In the genomic region with DNA sequence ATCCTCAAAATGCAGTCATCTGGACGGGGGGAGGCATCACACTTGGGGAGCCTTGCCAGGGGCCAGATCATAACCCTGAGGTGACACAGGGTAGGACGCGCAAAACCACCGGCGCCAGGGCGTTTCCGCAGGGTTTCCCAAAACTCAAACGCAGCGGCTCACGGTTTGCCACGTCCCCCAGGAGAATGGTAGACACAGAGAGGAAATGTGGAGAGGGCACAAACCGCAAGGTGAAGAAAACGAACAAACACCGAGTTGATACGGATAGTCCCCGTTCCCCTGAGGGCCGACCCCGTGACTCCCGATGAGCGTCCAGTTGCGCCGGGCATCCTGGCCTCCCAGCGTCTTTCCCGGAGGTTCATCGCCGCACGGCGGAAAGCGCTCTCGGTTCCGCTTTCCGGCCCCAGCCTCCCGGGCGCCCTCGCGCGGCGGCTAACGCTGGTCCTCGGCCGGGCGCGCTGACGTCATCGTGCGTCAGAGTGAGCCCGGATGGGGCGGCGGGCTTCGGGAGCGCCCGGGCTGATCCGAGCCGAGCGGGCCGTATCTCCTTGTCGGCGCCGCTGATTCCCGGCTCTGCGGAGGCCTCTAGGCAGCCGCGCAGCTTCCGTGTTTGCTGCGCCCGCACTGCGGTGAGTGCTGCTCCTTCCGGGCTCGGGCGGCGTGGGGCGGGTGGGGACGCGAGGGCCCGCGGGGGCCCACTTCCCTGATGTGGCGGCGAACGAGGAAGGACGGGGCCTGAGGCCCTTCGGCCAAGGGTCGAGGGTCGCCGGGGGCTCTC, we compare ENCODE assay signal across 8 cellular contexts. TPM values are rescaled to one million over a fixed set of nuclear protein-coding genes. Genes with fewer than 3 reads are reported as not detected.
A peak's percentile ranks its signal among the peaks of the same experiment; 100 is the strongest.
DNase-seq lines count a peak whose midpoint lies in the region; TF ChIP-seq lines count a peak whose summit lies in the region.

BIRC2 (plus strand) TSS at position 467 of the 778 bp plus-strand sequence. CDS start 2,641 bp downstream, outside the sequence.

- no peak within 1 kb of the TSS for H2BK12ac ChIP-seq in neuronal stem cell (ENCODE audit: low read length)

- peaks cover 67% of the 10 kb centered on the region for H3K79me2 ChIP-seq in Loucy (ENCODE audit: insufficient read depth, low read length)

- H3K4me3 ChIP-seq in H7 (ENCODE audit: insufficient read depth, low read depth, low read length): peak within 1 kb of the TSS; percentile 65
- H3K4me3 ChIP-seq in Loucy (ENCODE audit: low read length, poor library complexity, severe bottlenecking): peak within 1 kb of the TSS; percentile 96
- H3K4me3 ChIP-seq in neuronal stem cell (ENCODE audit: low read length in 2 of 2): peak within 1 kb of the TSS; percentile 61 to 85

- no peaks in the 10 kb centered on the region for H3K9me3 ChIP-seq in Loucy (ENCODE audit: insufficient read depth, low read depth, low read length)
- H3K9me3 ChIP-seq in neuronal stem cell (replicated peaks in 1 of 2; ENCODE audit: control insufficient read depth in 2 of 2, insufficient read depth in 1 of 2, low read depth in 1 of 2, low read length in 2 of 2): peaks cover 0 to 3% of the 10 kb centered on the region in 2 donors

- H3K27ac ChIP-seq in neuronal stem cell (replicated peaks; ENCODE audit: low read length) (peak within 1 kb of the TSS; percentile 82), substantia nigra (ENCODE audit: low read depth, low read length, poor library complexity, severe bottlenecking) (peak within 1 kb of the TSS; percentile 96)

- no CpG with 5 or more reads among the region's 84 CpGs for WGBS in neuronal stem cell (ENCODE audit: extremely low coverage in 2 of 2, insufficient read length in 2 of 2, insufficient replicate concordance in 1 of 2), 2 donors

- TF ChIP-seq CTCF in Loucy (conservative IDR thresholded peaks at IDR 0.05; ENCODE audit: low read length): peak; percentile 58

- peak within 1 kb of the TSS; percentile 53 for H2BK5ac ChIP-seq in neuronal stem cell (ENCODE audit: low read length)

- H4K8ac ChIP-seq in neuronal stem cell (ENCODE audit: low read depth, low read length): peak within 1 kb of the TSS; percentile 72

- no peaks in the 10 kb centered on the region for H3K9me2 ChIP-seq in Loucy (replicated peaks; ENCODE audit: low read depth, low read length)

- H3K4ac ChIP-seq in neuronal stem cell (ENCODE audit: low read length): no peak within 1 kb of the TSS

- peak; percentile 100 for DNase-seq in GF-D8 (lab: John Stamatoyannopoulos, UW)
- peak; percentile 91 for DNase-seq in H7
- peak; percentile 81 for DNase-seq in SIG-M5 treated with dmso at 0.1 percent for 504 hours (lab: John Stamatoyannopoulos, UW; ENCODE audit: unreplicated experiment)
- DNase-seq in activated gamma-delta T cell treated with anti-CD3 and anti-CD28 coated beads, Interleukin-2, amount 50 U/mL, for 16 hours (ENCODE audit: low read depth): peak; percentile 89
- peak; percentile 90 for DNase-seq in foreskin melanocyte
- DNase-seq in neuronal stem cell (ENCODE audit: low spot score): peak; percentile 93
- DNase-seq in substantia nigra (lab: John Stamatoyannopoulos, UW): peak; percentile 23 to 97 (median 90)

- H3K36me3 ChIP-seq in H7 (replicated peaks; ENCODE audit: control insufficient read depth, insufficient read depth, low read length) (no peaks in the 10 kb centered on the region; the same call in 1 of the 2 replicates), Loucy (ENCODE audit: insufficient read depth, low read length) (no peaks in the 10 kb centered on the region), neuronal stem cell (replicated peaks in 1 of 2; ENCODE audit: control insufficient read depth in 2 of 2, insufficient read depth in 2 of 2, low read length in 2 of 2) (peaks cover 0 to 16% of the 10 kb centered on the region in 2 donors)

- H3K27me3 ChIP-seq in H7 (ENCODE audit: control insufficient read depth, insufficient read depth, low read length) (no peaks in the 10 kb centered on the region), Loucy (ENCODE audit: insufficient read depth, low read length, poor library complexity, severe bottlenecking) (no peaks in the 10 kb centered on the region), neuronal stem cell (ENCODE audit: control insufficient read depth in 3 of 3, insufficient read depth in 3 of 3, low read depth in 1 of 3, low read length in 3 of 3) (no peaks in the 10 kb centered on the region)

- no peaks in the 10 kb centered on the region for H3K79me1 ChIP-seq in neuronal stem cell (ENCODE audit: low read depth, low read length)

- peak within 1 kb of the TSS; percentile 96 for H3K18ac ChIP-seq in neuronal stem cell (ENCODE audit: low read length)

- H3K9ac ChIP-seq in Loucy (ENCODE audit: low read depth, low read length, poor library complexity, severe bottlenecking) (peak within 1 kb of the TSS; percentile 95), neuronal stem cell (ENCODE audit: low read depth, low read length, poor library complexity) (peak within 1 kb of the TSS; percentile 91)

- no peak within 1 kb of the TSS for H2BK120ac ChIP-seq in neuronal stem cell (ENCODE audit: low read depth, low read length)

- peaks cover 36% of the 10 kb centered on the region for H3K4me1 ChIP-seq in Loucy (ENCODE audit: insufficient read depth, low read length, poor library complexity, severe bottlenecking)
- peaks cover 0 to 26% of the 10 kb centered on the region in 2 donors for H3K4me1 ChIP-seq in neuronal stem cell (ENCODE audit: control insufficient read depth in 2 of 2, insufficient read depth in 1 of 2, low read depth in 1 of 2, low read length in 2 of 2)

- H2BK15ac ChIP-seq in neuronal stem cell (ENCODE audit: low read length): no peak within 1 kb of the TSS

- H3K23ac ChIP-seq in neuronal stem cell (ENCODE audit: low read depth, low read length, poor library complexity): peak within 1 kb of the TSS; percentile 65

- peak within 1 kb of the TSS; percentile 94 for H3K14ac ChIP-seq in neuronal stem cell (ENCODE audit: low read length)

- H3K4me2 ChIP-seq in Loucy (ENCODE audit: low read depth, low read length, poor library complexity, severe bottlenecking) (peak within 1 kb of the TSS; percentile 91), neuronal stem cell (ENCODE audit: insufficient read depth, low read length, poor library complexity, severe bottlenecking) (peak within 1 kb of the TSS; percentile 78)

- no peak within 1 kb of the TSS for H2AK5ac ChIP-seq in neuronal stem cell (ENCODE audit: low read depth, low read length)

- no peak within 1 kb of the TSS for H4K91ac ChIP-seq in neuronal stem cell (ENCODE audit: low read depth, low read length, poor library complexity)

- peaks cover 16% of the 10 kb centered on the region for H4K20me1 ChIP-seq in Loucy (ENCODE audit: insufficient read depth, low read length, poor library complexity, severe bottlenecking)

- peak within 1 kb of the TSS; percentile 84 for H2AFZ ChIP-seq in Loucy (ENCODE audit: low read length)
- peak within 1 kb of the TSS; percentile 96 for H2AFZ ChIP-seq in neuronal stem cell (ENCODE audit: low read length)

- H3F3A ChIP-seq in Loucy (ENCODE audit: low read depth): peaks cover 1% of the 10 kb centered on the region; the same call in 1 of the 2 replicates

RNA-seq across cellular contexts. Expression of gene BIRC2, which starts in this region (rescaled TPM):
- 28.8 and 33.6 TPM in 2 replicates for total RNA-seq in H7 (2014; rRNA removed; shearing (Covaris generic))
- 35.9 TPM for polyA plus RNA-seq in neuronal stem cell (2013, experiment 1 of 2)
- 37.3 TPM for polyA plus RNA-seq in neuronal stem cell (2013, experiment 2 of 2)

Comparison
In these comparisons a context has a peak if more than half of its experiments do, and no peak if none do; other contexts are left out.
1. Peak in every context shown above with its lines: DNase-seq, H3K4me3 ChIP-seq and H3K27ac ChIP-seq.